ENCODE assay signal across 1 cellular context in the genomic region with DNA sequence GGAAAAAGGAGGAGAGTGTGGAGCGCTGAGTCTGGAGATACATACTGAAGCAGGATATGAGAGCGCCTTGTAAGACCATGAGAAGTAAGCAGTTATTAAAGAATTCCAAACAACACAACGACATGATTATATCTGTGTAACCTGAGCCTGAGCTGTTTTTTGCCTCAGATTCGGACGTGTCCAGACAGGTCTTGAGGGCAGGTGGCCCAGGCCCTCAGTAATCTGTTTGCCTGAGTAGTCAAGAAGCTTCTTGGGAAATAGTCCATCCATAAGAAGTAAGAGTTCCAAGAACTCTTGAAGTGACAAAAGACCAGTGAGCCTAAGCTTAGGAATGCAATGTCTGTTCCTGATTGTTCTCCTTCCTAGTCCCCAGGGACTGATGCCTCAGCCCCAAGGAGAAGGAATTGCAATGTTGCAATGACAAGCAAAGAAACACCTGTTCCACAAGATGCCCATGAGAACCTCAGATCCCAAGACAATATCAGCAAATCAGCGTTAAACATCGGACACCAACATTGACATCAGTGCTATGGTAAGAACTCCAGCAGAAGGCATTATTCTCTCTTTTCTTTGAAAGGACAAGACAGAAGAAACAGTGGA.
TF ChIP-seq lines count a peak whose summit lies in the region.

No MANE protein-coding gene starts in this region.

TF ChIP-seq in H1, 55 proteins besides CTCF, POLR2A, EP300 and RAD21:
- TF ChIP-seq, protein P1, sequence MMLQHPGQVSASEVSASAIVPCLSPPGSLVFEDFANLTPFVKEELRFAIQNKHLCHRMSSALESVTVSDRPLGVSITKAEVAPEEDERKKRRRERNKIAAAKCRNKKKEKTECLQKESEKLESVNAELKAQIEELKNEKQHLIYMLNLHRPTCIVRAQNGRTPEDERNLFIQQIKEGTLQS (IDR thresholded peaks at IDR 0.05; ENCODE audit: insufficient read depth, low read depth, low read length) = no peak
- TF ChIP-seq ZNF274 (IDR thresholded peaks at IDR 0.05; ENCODE audit: borderline replicate concordance, extremely low read depth, low read length) (no peak), EGR1 (IDR thresholded peaks at IDR 0.05; ENCODE audit: borderline replicate concordance, low read depth, low read length) (no peak), BCL11A (IDR thresholded peaks at IDR 0.05; ENCODE audit: low read depth in 2 of 2, low read length in 2 of 2) (no peak)
